ENCODE assay signal across 8 cellular contexts in genomic region chr18:48676756-48677368, GRCh38.
A peak's percentile ranks its signal among the peaks of the same experiment; 100 is the strongest.
DNase-seq lines count a peak whose midpoint lies in the region; ATAC-seq lines count a peak whose summit lies in the region.

No MANE protein-coding gene starts in this region.

- DNase-seq in AML-193 (lab: John Stamatoyannopoulos, UW) = peak; percentile 19 to 36
- peak; percentile 72 for DNase-seq in GM19240 (ENCODE audit: insufficient read length, low spot score)
- DNase-seq in NCI-H1105 treated with DMSO at 0.1 percent for 48 hours (lab: John Stamatoyannopoulos, UW) = peak; percentile 56
- peak; percentile 35 for DNase-seq in activated CD4-positive, alpha-beta T cell treated with anti-CD3 and anti-CD28 coated beads for 1 hour
- DNase-seq in central memory CD8-positive, alpha-beta T cell (ENCODE audit: low spot score in 2 of 2) = peak; percentile 30 to 45
- DNase-seq in left kidney (ENCODE audit: low read depth, low spot score) = peak; percentile 85
- peak; percentile 36 to 66 for DNase-seq in stimulated activated CD4-positive, alpha-beta T cell treated with anti-CD3 and anti-CD28 coated beads, Interleukin-4, amount 100 ng/mL, for 4 hours
- no peak for DNase-seq in amniotic stem cell (lab: John Stamatoyannopoulos, UW)

- ATAC-seq in central memory CD8-positive, alpha-beta T cell (replicated peaks; ENCODE audit: extremely low read depth, poor library complexity, severe bottlenecking) = peak; percentile 44

- H3K4me3 Mint-ChIP-seq in central memory CD8-positive, alpha-beta T cell = no peak overlapping the region

- H3K27me3 Mint-ChIP-seq in central memory CD8-positive, alpha-beta T cell = no peaks in the 10 kb centered on the region

- H3K36me3 Mint-ChIP-seq in central memory CD8-positive, alpha-beta T cell (ENCODE audit: insufficient read depth) = peaks cover 3% of the 10 kb centered on the region

- H3K27ac Mint-ChIP-seq in central memory CD8-positive, alpha-beta T cell (ENCODE audit: low read depth) = no peak overlapping the region

- H3K4me1 Mint-ChIP-seq in central memory CD8-positive, alpha-beta T cell = no peaks in the 10 kb centered on the region

- H3K9me3 Mint-ChIP-seq in central memory CD8-positive, alpha-beta T cell = peaks cover under 1% of the 10 kb centered on the region
